In genomic region chrX:71550578-71550977, GRCh38 we compare ENCODE assay signal across 13 cellular contexts.
"Had no signal": no experiment of that assay in that cellular context is flagged by ENCODE, and none has a peak within 500 bp of the region (broad histone marks: within the 10 kb centered on the region; RNA-seq: fewer than 3 reads in every experiment).

No MANE protein-coding gene starts in this region.

- H3K27ac ChIP-seq: neural progenitor cell, parathyroid adenoma, SJSA1, suprapubic skin, VCaP had no signal

- H3K9ac ChIP-seq: neural progenitor cell, parathyroid adenoma had no signal

- H3K9me3 Mint-ChIP-seq: activated CD4-positive, alpha-beta T cell treated with anti-CD3 and anti-CD28 coated beads, Interleukin-2, amount 10 ng/mL, durations not matched to agents 7 days and 5 days; neural progenitor cell; T-cell; type B pancreatic cell had no signal

- H3K4me1 Mint-ChIP-seq: endodermal cell, neural progenitor cell had no signal

- H3K4me2 ChIP-seq: neural progenitor cell had no signal

- H3K4me1 ChIP-seq: neural progenitor cell, parathyroid adenoma, SJSA1, suprapubic skin had no signal

- ATAC-seq: T-cell had no signal

- H3K27me3 ChIP-seq: neural progenitor cell, SJSA1, suprapubic skin had no signal

- H3K4me3 Mint-ChIP-seq: activated CD4-positive, alpha-beta T cell treated with anti-CD3 and anti-CD28 coated beads, Interleukin-2, amount 10 ng/mL, durations not matched to agents 7 days and 5 days; endodermal cell; neural progenitor cell; T-cell; type B pancreatic cell had no signal

- H3K27me3 Mint-ChIP-seq: activated CD4-positive, alpha-beta T cell treated with anti-CD3 and anti-CD28 coated beads, Interleukin-2, amount 10 ng/mL, durations not matched to agents 7 days and 5 days; T-cell; type B pancreatic cell had no signal

- DNase-seq: activated CD4-positive, alpha-beta T cell treated with anti-CD3 and anti-CD28 coated beads, Interleukin-2, amount 10 ng/mL, durations not matched to agents 7 days and 5 days; activated CD8-positive, alpha-beta memory T cell treated with anti-CD3 and anti-CD28 coated beads, Interleukin-2, amount 50 U/mL, for 4 hours; activated gamma-delta T cell treated with Interleukin-2 at 50 U/mL for 16 hours; dermis blood vessel endothelial cell; endodermal cell; retina; T-cell had no signal

- H3K9me3 ChIP-seq: SJSA1, suprapubic skin had no signal

- H3K4me3 ChIP-seq: neural progenitor cell, SJSA1, suprapubic skin had no signal

- H3K27ac Mint-ChIP-seq: activated CD4-positive, alpha-beta T cell treated with anti-CD3 and anti-CD28 coated beads, Interleukin-2, amount 10 ng/mL, durations not matched to agents 7 days and 5 days; endodermal cell; neural progenitor cell; type B pancreatic cell had no signal

- H2AFZ ChIP-seq: neural progenitor cell, parathyroid adenoma had no signal
